In genomic region chr5:128257096-128257495, GRCh38 we compare ENCODE assay signal across 27 cellular contexts.
"Had no signal": no experiment of that assay in that cellular context is flagged by ENCODE, and none has a peak within 500 bp of the region (broad histone marks: within the 10 kb centered on the region; RNA-seq: fewer than 3 reads in every experiment).

No MANE protein-coding gene starts in this region.

- ATAC-seq: left lobe of liver; mucosa of descending colon; natural killer cell treated with Interleukin-12 subunit alpha and Interleukin-12 subunit beta and Interleukin-15 and Interleukin-18, amount 100 ng/mL, for 72 hours; sciatic nerve; stimulated activated naive CD8-positive, alpha-beta T cell treated with anti-CD3 and anti-CD28 coated beads, Interleukin-15, amount 100 ng/mL, for 72 hours; upper lobe of right lung had no signal

- H3K4me3 Mint-ChIP-seq: memory B cell; naive B cell; natural killer cell treated with Interleukin-12 subunit alpha and Interleukin-12 subunit beta and Interleukin-15 and Interleukin-18, amount 100 ng/mL, for 72 hours; neural progenitor cell; stimulated activated naive CD8-positive, alpha-beta T cell treated with anti-CD3 and anti-CD28 coated beads, Interleukin-15, amount 100 ng/mL, for 72 hours had no signal

- H3K9me3 Mint-ChIP-seq: neural progenitor cell; stimulated activated naive CD8-positive, alpha-beta T cell treated with anti-CD3 and anti-CD28 coated beads, Interleukin-15, amount 100 ng/mL, for 72 hours had no signal

- H3K4me3 ChIP-seq: dorsolateral prefrontal cortex, esophagus muscularis mucosa, lung, mucosa of descending colon, neural progenitor cell, right atrium auricular region, smooth muscle cell, suprapubic skin, transverse colon, upper lobe of right lung, uterus had no signal

- H3K9me3 ChIP-seq: esophagus muscularis mucosa, mucosa of descending colon, right atrium auricular region, suprapubic skin, transverse colon, upper lobe of right lung, uterus had no signal

- H3K9ac ChIP-seq: neural progenitor cell, parathyroid adenoma had no signal

- H3K36me3 ChIP-seq: suprapubic skin, transverse colon, upper lobe of right lung, uterus had no signal

- H3K27me3 Mint-ChIP-seq: natural killer cell treated with Interleukin-12 subunit alpha and Interleukin-12 subunit beta and Interleukin-15 and Interleukin-18, amount 100 ng/mL, for 72 hours; progenitor cell of endocrine pancreas; stimulated activated naive CD8-positive, alpha-beta T cell treated with anti-CD3 and anti-CD28 coated beads, Interleukin-15, amount 100 ng/mL, for 72 hours had no signal

- H3K4me1 Mint-ChIP-seq: memory B cell; naive B cell; neural progenitor cell; stimulated activated naive CD8-positive, alpha-beta T cell treated with anti-CD3 and anti-CD28 coated beads, Interleukin-15, amount 100 ng/mL, for 72 hours had no signal

- DNase-seq: cortex of kidney; dorsolateral prefrontal cortex; effector CD4-positive, alpha-beta T cell; hypothalamus; mucosa of descending colon; naive B cell; stimulated activated CD4-positive, alpha-beta T cell treated with anti-CD3 and anti-CD28 coated beads, Interleukin-12 subunit alpha, Interleukin-12 subunit beta, amount 100 ng/mL, for 4 hours; stimulated activated CD4-positive, alpha-beta T cell treated with anti-CD3 and anti-CD28 coated beads, Interleukin-1b, Interleukin-23, amount 100 ng/mL, for 48 hours; stimulated activated CD4-positive, alpha-beta T cell treated with anti-CD3 and anti-CD28 coated beads, Interleukin-4, amount 100 ng/mL, for 1 hour; stimulated activated CD8-positive, alpha-beta memory T cell treated with anti-CD3 and anti-CD28 coated beads, Interleukin-4, amount 100 ng/mL, for 48 hours; stimulated activated naive CD4-positive, alpha-beta T cell; stimulated activated naive CD8-positive, alpha-beta T cell treated with anti-CD3 and anti-CD28 coated beads, Interleukin-15, amount 100 ng/mL, for 72 hours; transverse colon; upper lobe of right lung; uterus had no signal

- H3K27ac Mint-ChIP-seq: memory B cell; naive B cell; natural killer cell treated with Interleukin-12 subunit alpha and Interleukin-12 subunit beta and Interleukin-15 and Interleukin-18, amount 100 ng/mL, for 72 hours; neural progenitor cell; progenitor cell of endocrine pancreas; stimulated activated naive CD8-positive, alpha-beta T cell treated with anti-CD3 and anti-CD28 coated beads, Interleukin-15, amount 100 ng/mL, for 72 hours had no signal

- H3K27ac ChIP-seq: dorsolateral prefrontal cortex, esophagus muscularis mucosa, neural progenitor cell, parathyroid adenoma, right atrium auricular region, suprapubic skin, transverse colon, upper lobe of right lung, uterus had no signal

- H3K36me3 Mint-ChIP-seq: memory B cell; naive B cell; natural killer cell treated with Interleukin-12 subunit alpha and Interleukin-12 subunit beta and Interleukin-15 and Interleukin-18, amount 100 ng/mL, for 72 hours had no signal
